17 cellular contexts compared by ENCODE assay signal in genomic region chr14:101472518-101472849, GRCh38.
A peak's percentile ranks its signal among the peaks of the same experiment; 100 is the strongest.
DNase-seq lines count a peak whose midpoint lies in the region; ATAC-seq and TF ChIP-seq lines count a peak whose summit lies in the region.
"Had no signal": no experiment of that assay in that cellular context is flagged by ENCODE, and none has a peak within 500 bp of the region (broad histone marks: within the 10 kb centered on the region; RNA-seq: fewer than 3 reads in every experiment).

No MANE protein-coding gene starts in this region.

- peaks cover 30% of the 10 kb centered on the region for H3K4me1 ChIP-seq in hepatocyte (ENCODE audit: insufficient read depth)
- H3K4me1 ChIP-seq in mammary epithelial cell (ENCODE audit: insufficient read depth, low read length) = peaks cover 12% of the 10 kb centered on the region
- H3K4me1 ChIP-seq: BLaER1 had no signal

- no peaks in the 10 kb centered on the region for H3K4me1 Mint-ChIP-seq in activated CD4-positive, alpha-beta memory T cell treated with anti-CD3 and anti-CD28 coated beads, Interleukin-2, amount 10 ng/mL, durations not matched to agents 7 days and 5 days
- H3K4me1 Mint-ChIP-seq in activated CD4-positive, alpha-beta memory T cell treated with anti-CD3 and anti-CD28 coated beads for 36 hours (ENCODE audit: low read depth) = no peaks in the 10 kb centered on the region
- H3K4me1 Mint-ChIP-seq: CD4-positive, alpha-beta memory T cell had no signal

- no peak overlapping the region for H3K4me2 ChIP-seq in hepatocyte
- H3K4me2 ChIP-seq in mammary epithelial cell (ENCODE audit: insufficient read depth, low read depth, low read length) = no peak overlapping the region
- H3K4me2 ChIP-seq: BLaER1, GM23338 had no signal

- peak; percentile 5 for DNase-seq in activated CD4-positive, alpha-beta memory T cell treated with anti-CD3 and anti-CD28 coated beads, Interleukin-2, amount 10 ng/mL, durations not matched to agents 7 days and 5 days
- DNase-seq in activated CD4-positive, alpha-beta memory T cell treated with anti-CD3 and anti-CD28 coated beads for 36 hours = no peak
- no peak for DNase-seq in hepatocyte (ENCODE audit: low spot score)
- peak; percentile 14 for DNase-seq in omental fat pad (ENCODE audit: low spot score)
- no peak for DNase-seq in amygdala (lab: John Stamatoyannopoulos, UW)
- DNase-seq in mammary epithelial cell = no peak
- DNase-seq in KG1 (lab: John Stamatoyannopoulos, UW) = no peak
- DNase-seq: 8988T; CD4-positive, alpha-beta memory T cell; DMS153; DMS79; GDM1; HCEC 1CT; HFFc6 had no signal

- H3K4me3 ChIP-seq in hepatocyte (no peak overlapping the region), mammary epithelial cell (replicated peaks in 1 of 3; ENCODE audit: insufficient read depth in 1 of 3, low read depth in 2 of 3, low read length in 3 of 3) (no peak overlapping the region)
- H3K4me3 ChIP-seq: BLaER1, GM23338 had no signal

- 84% methylated on average over 6 of the region's 6 CpGs for WGBS in hepatocyte (ENCODE audit: low lambda C conversion rate, missing lambda C conversion rate)
- WGBS in mammary epithelial cell (ENCODE audit: low coverage, missing lambda C conversion rate) = 83% methylated on average over 6 of the region's 6 CpGs

- no peak for ATAC-seq in omental fat pad (ENCODE audit: low FRiP score)
- ATAC-seq: GM23338 had no signal

- no peaks in the 10 kb centered on the region for H3K27me3 Mint-ChIP-seq in activated CD4-positive, alpha-beta memory T cell treated with anti-CD3 and anti-CD28 coated beads, Interleukin-2, amount 10 ng/mL, durations not matched to agents 7 days and 5 days
- peaks cover 11% of the 10 kb centered on the region for H3K27me3 Mint-ChIP-seq in activated CD4-positive, alpha-beta memory T cell treated with anti-CD3 and anti-CD28 coated beads for 36 hours

- intact Hi-C loops in activated CD4-positive, alpha-beta memory T cell treated with anti-CD3 and anti-CD28 coated beads for 36 hours (cut with micrococcal nuclease) = no loop called here
- intact Hi-C loops in mammary epithelial cell (cut with micrococcal nuclease) = no loop called here

- no peak for TF ChIP-seq CTCF in hepatocyte (IDR thresholded peaks at IDR 0.05; ENCODE audit: poor library complexity)
- no peak for TF ChIP-seq CTCF in omental fat pad (IDR thresholded peaks at IDR 0.05)
- TF ChIP-seq CTCF in mammary epithelial cell (conservative IDR thresholded peaks at IDR 0.05 in 1 of 2, IDR thresholded peaks at IDR 0.05 in 1 of 2; ENCODE audit: extremely low read depth in 1 of 2, insufficient read depth in 1 of 2, low read depth in 1 of 2, low read length in 2 of 2) = no peak

- no peaks in the 10 kb centered on the region for H3K9me2 ChIP-seq in hepatocyte (replicated peaks; ENCODE audit: insufficient read depth)

- H3K4me3 Mint-ChIP-seq in activated CD4-positive, alpha-beta memory T cell treated with anti-CD3 and anti-CD28 coated beads, Interleukin-2, amount 10 ng/mL, durations not matched to agents 7 days and 5 days = no peak overlapping the region
- no peak overlapping the region for H3K4me3 Mint-ChIP-seq in activated CD4-positive, alpha-beta memory T cell treated with anti-CD3 and anti-CD28 coated beads for 36 hours
- H3K4me3 Mint-ChIP-seq: CD14-positive monocyte; CD4-positive, alpha-beta memory T cell; GM23338; HFFc6 had no signal

- H3K36me3 Mint-ChIP-seq in activated CD4-positive, alpha-beta memory T cell treated with anti-CD3 and anti-CD28 coated beads, Interleukin-2, amount 10 ng/mL, durations not matched to agents 7 days and 5 days (ENCODE audit: low read depth) = no peaks in the 10 kb centered on the region
- no peaks in the 10 kb centered on the region for H3K36me3 Mint-ChIP-seq in activated CD4-positive, alpha-beta memory T cell treated with anti-CD3 and anti-CD28 coated beads for 36 hours
- H3K36me3 Mint-ChIP-seq: CD14-positive monocyte; CD4-positive, alpha-beta memory T cell had no signal

- no peak overlapping the region for H3K27ac Mint-ChIP-seq in activated CD4-positive, alpha-beta memory T cell treated with anti-CD3 and anti-CD28 coated beads, Interleukin-2, amount 10 ng/mL, durations not matched to agents 7 days and 5 days
- H3K27ac Mint-ChIP-seq in activated CD4-positive, alpha-beta memory T cell treated with anti-CD3 and anti-CD28 coated beads for 36 hours = no peak overlapping the region
- H3K27ac Mint-ChIP-seq: CD14-positive monocyte, GM23338, HFFc6 had no signal

- H2AFZ ChIP-seq in hepatocyte (no peak overlapping the region), mammary epithelial cell (ENCODE audit: low read depth, low read length) (no peak overlapping the region)
- H2AFZ ChIP-seq: GM23338 had no signal

- BruUV-seq in mammary epithelial cell (replicated peaks; lab: Mats Ljungman, UMichigan) = no TSS peak

- H3K36me3 ChIP-seq in hepatocyte (replicated peaks; ENCODE audit: insufficient read depth, low read depth) = no peaks in the 10 kb centered on the region
- no peaks in the 10 kb centered on the region for H3K36me3 ChIP-seq in mammary epithelial cell (ENCODE audit: insufficient read depth, low read length)
- H3K36me3 ChIP-seq: BLaER1 had no signal

- H4K20me1 ChIP-seq in hepatocyte (ENCODE audit: insufficient read depth, poor library complexity, severe bottlenecking) (no peaks in the 10 kb centered on the region), mammary epithelial cell (ENCODE audit: insufficient read depth, low read length) (no peaks in the 10 kb centered on the region)
- H4K20me1 ChIP-seq: BLaER1 had no signal

- H3K27me3 ChIP-seq in hepatocyte (no peaks in the 10 kb centered on the region), mammary epithelial cell (ENCODE audit: insufficient read depth, low read length) (no peaks in the 10 kb centered on the region)
- H3K27me3 ChIP-seq: BLaER1 had no signal

- H3K9ac ChIP-seq in mammary epithelial cell (ENCODE audit: insufficient read depth, low read length) = no peak overlapping the region
- H3K9ac ChIP-seq: BLaER1 had no signal

- H3K9me3 ChIP-seq in hepatocyte (ENCODE audit: low read depth) (no peaks in the 10 kb centered on the region), mammary epithelial cell (replicated peaks; ENCODE audit: insufficient read depth, low read length) (peaks cover 6% of the 10 kb centered on the region)
- H3K9me3 ChIP-seq: BLaER1 had no signal

- POLR2A ChIA-PET in activated CD4-positive, alpha-beta memory T cell treated with anti-CD3 and anti-CD28 coated beads, Interleukin-2, amount 10 ng/mL, durations not matched to agents 7 days and 5 days (lab: Charles Lee) = no interaction called here
- POLR2A ChIA-PET in activated CD4-positive, alpha-beta memory T cell treated with anti-CD3 and anti-CD28 coated beads for 36 hours (lab: Charles Lee) = no interaction called here

- peak overlapping the region; percentile 26 for H3K27ac ChIP-seq in hepatocyte
- H3K27ac ChIP-seq in mammary epithelial cell (ENCODE audit: insufficient read depth, low read depth, low read length) = no peak overlapping the region
- H3K27ac ChIP-seq: BLaER1 had no signal

- dilution Hi-C loops in mammary epithelial cell (cut with HindIII; ENCODE audit: low sequenced_read_pairs) = no loop called here

- in situ Hi-C loops in mammary epithelial cell (cut with MboI; ENCODE audit: low sequenced_read_pairs in 2 of 2) = no loop called here

- CTCF ChIA-PET in activated CD4-positive, alpha-beta memory T cell treated with anti-CD3 and anti-CD28 coated beads, Interleukin-2, amount 10 ng/mL, durations not matched to agents 7 days and 5 days (lab: Charles Lee) = no interaction called here
- CTCF ChIA-PET in activated CD4-positive, alpha-beta memory T cell treated with anti-CD3 and anti-CD28 coated beads for 36 hours (lab: Charles Lee) = no interaction called here
- CTCF ChIA-PET in mammary epithelial cell (lab: Charles Lee; ENCODE audit: low non-redundant PET) = no interaction called here

- H3K79me2 ChIP-seq in hepatocyte (no peaks in the 10 kb centered on the region), mammary epithelial cell (ENCODE audit: insufficient read depth, low read length) (no peaks in the 10 kb centered on the region)

- H3K9me3 Mint-ChIP-seq in activated CD4-positive, alpha-beta memory T cell treated with anti-CD3 and anti-CD28 coated beads, Interleukin-2, amount 10 ng/mL, durations not matched to agents 7 days and 5 days = no peaks in the 10 kb centered on the region
- no peaks in the 10 kb centered on the region for H3K9me3 Mint-ChIP-seq in activated CD4-positive, alpha-beta memory T cell treated with anti-CD3 and anti-CD28 coated beads for 36 hours
- H3K9me3 Mint-ChIP-seq: GM23338 had no signal

Comparison
In these comparisons a context has a peak if more than half of its experiments do, and no peak if none do; other contexts are left out.
1. DNase-seq: peak in activated CD4-positive, alpha-beta memory T cell treated with anti-CD3 and anti-CD28 coated beads, Interleukin-2, amount 10 ng/mL, durations not matched to agents 7 days and 5 days (single experiment) and omental fat pad (single experiment); none in activated CD4-positive, alpha-beta memory T cell treated with anti-CD3 and anti-CD28 coated beads for 36 hours (single experiment), hepatocyte (single experiment), amygdala (0 of 56), mammary epithelial cell (single experiment) and KG1 (single experiment).